In genomic region chr2:240359695-240360094, GRCh38 we compare ENCODE assay signal across 34 cellular contexts.
"Had no signal": no experiment of that assay in that cellular context is flagged by ENCODE, and none has a peak within 500 bp of the region (broad histone marks: within the 10 kb centered on the region; RNA-seq: fewer than 3 reads in every experiment).

No MANE protein-coding gene starts in this region.

- H3K27ac Mint-ChIP-seq: activated B cell treated with CpG ODN at 0.5 μM for 24 hours; activated CD8-positive, alpha-beta T cell treated with anti-CD3 and anti-CD28 coated beads for 36 hours; activated naive CD4-positive, alpha-beta T cell treated with anti-CD3 and anti-CD28 coated beads, Interleukin-2, amount 50 U/mL, for 24 hours; activated naive CD8-positive, alpha-beta T cell treated with anti-CD3 and anti-CD28 coated beads, Interleukin-2, amount 10 ng/mL, durations not matched to agents 7 days and 5 days; activated T-cell treated with anti-CD3 and anti-CD28 coated beads, Interleukin-2, amount 50 U/mL, for 72 hours; activated T-helper 17 cell treated with anti-CD3 and anti-CD28 coated beads, Interleukin-2, amount 50 U/mL, for 72 hours; brain; dendritic cell treated with granulocyte-macrophage colony-stimulating factor and Interleukin-4, amounts not matched to agents 40 ng/mL and 50 ng/mL, for 4 days; T-helper 17 cell; T-helper 2 cell treated with Interferon-gamma antibody and Interleukin-4, amounts not matched to agents 5 μg/mL and 100 μg/mL, for 36 hours had no signal

- H3K9me3 ChIP-seq: gastrocnemius medialis had no signal

- H3K27me3 Mint-ChIP-seq: activated B cell treated with CpG ODN at 0.5 μM for 24 hours; activated naive CD4-positive, alpha-beta T cell treated with anti-CD3 and anti-CD28 coated beads, Interleukin-2, amount 50 U/mL, for 24 hours; activated naive CD8-positive, alpha-beta T cell treated with anti-CD3 and anti-CD28 coated beads, Interleukin-2, amount 10 ng/mL, durations not matched to agents 7 days and 5 days; activated T-helper 17 cell treated with anti-CD3 and anti-CD28 coated beads, Interleukin-2, amount 50 U/mL, for 72 hours; dendritic cell treated with granulocyte-macrophage colony-stimulating factor and Interleukin-4, amounts not matched to agents 40 ng/mL and 50 ng/mL, for 4 days had no signal

- H3K27ac ChIP-seq: ascending aorta, breast epithelium, cardiac muscle cell, coronary artery, dorsolateral prefrontal cortex, esophagus muscularis mucosa, foreskin keratinocyte, gastrocnemius medialis, WERI-Rb-1 had no signal

- H3K27me3 ChIP-seq: ascending aorta, cardiac muscle cell, dorsolateral prefrontal cortex, esophagus muscularis mucosa, gastrocnemius medialis had no signal

- H3K36me3 ChIP-seq: ascending aorta, breast epithelium, cardiac muscle cell, esophagus muscularis mucosa, gastrocnemius medialis, WERI-Rb-1 had no signal

- H3K4me3 ChIP-seq: ascending aorta, breast epithelium, cardiac muscle cell, coronary artery, dorsolateral prefrontal cortex, esophagus muscularis mucosa, gastrocnemius medialis had no signal

- H3K4me1 ChIP-seq: breast epithelium had no signal

- H3K4me3 Mint-ChIP-seq: activated B cell treated with CpG ODN at 0.5 μM for 24 hours; activated CD8-positive, alpha-beta T cell treated with anti-CD3 and anti-CD28 coated beads for 36 hours; activated naive CD4-positive, alpha-beta T cell treated with anti-CD3 and anti-CD28 coated beads, Interleukin-2, amount 50 U/mL, for 24 hours; activated naive CD8-positive, alpha-beta T cell treated with anti-CD3 and anti-CD28 coated beads, Interleukin-2, amount 10 ng/mL, durations not matched to agents 7 days and 5 days; activated T-cell treated with anti-CD3 and anti-CD28 coated beads, Interleukin-2, amount 50 U/mL, for 72 hours; activated T-helper 17 cell treated with anti-CD3 and anti-CD28 coated beads, Interleukin-2, amount 50 U/mL, for 72 hours; brain; dendritic cell treated with granulocyte-macrophage colony-stimulating factor and Interleukin-4, amounts not matched to agents 40 ng/mL and 50 ng/mL, for 4 days; T-helper 17 cell; T-helper 2 cell treated with Interferon-gamma antibody and Interleukin-4, amounts not matched to agents 5 μg/mL and 100 μg/mL, for 36 hours had no signal

- ATAC-seq: activated CD4-positive, CD25-positive, alpha-beta regulatory T cell treated with anti-CD3 and anti-CD28 coated beads, Interleukin-2, amount 50 U/mL, for 24 hours; activated CD8-positive, alpha-beta T cell treated with anti-CD3 and anti-CD28 coated beads for 36 hours; activated T-cell treated with anti-CD3 and anti-CD28 coated beads, Interleukin-2, amount 50 U/mL, for 72 hours; activated T-helper 17 cell treated with anti-CD3 and anti-CD28 coated beads, Interleukin-2, amount 50 U/mL, for 72 hours; foreskin keratinocyte; gastrocnemius medialis; T-helper 17 cell had no signal

- H3K36me3 Mint-ChIP-seq: activated naive CD8-positive, alpha-beta T cell treated with anti-CD3 and anti-CD28 coated beads, Interleukin-2, amount 10 ng/mL, durations not matched to agents 7 days and 5 days had no signal

- H3K4me1 Mint-ChIP-seq: activated B cell treated with CpG ODN at 0.5 μM for 24 hours; activated naive CD4-positive, alpha-beta T cell treated with anti-CD3 and anti-CD28 coated beads, Interleukin-2, amount 50 U/mL, for 24 hours; activated naive CD8-positive, alpha-beta T cell treated with anti-CD3 and anti-CD28 coated beads, Interleukin-2, amount 10 ng/mL, durations not matched to agents 7 days and 5 days; activated T-helper 17 cell treated with anti-CD3 and anti-CD28 coated beads, Interleukin-2, amount 50 U/mL, for 72 hours; T-helper 17 cell had no signal

- DNase-seq: activated B cell treated with CpG ODN at 0.5 μM for 24 hours; activated CD4-positive, alpha-beta T cell treated with anti-CD3 and anti-CD28 coated beads for 48 hours; activated CD4-positive, alpha-beta T cell treated with anti-CD3 and anti-CD28 coated beads, Interleukin-2, amount 50 U/mL, for 1 hour; activated CD4-positive, alpha-beta T cell treated with anti-CD3 and anti-CD28 coated beads, Interleukin-2, amount 50 U/mL, for 48 hours; activated CD8-positive, alpha-beta memory T cell treated with anti-CD3 and anti-CD28 coated beads for 24 hours; activated CD8-positive, alpha-beta T cell treated with anti-CD3 and anti-CD28 coated beads for 36 hours; activated effector memory CD4-positive, alpha-beta T cell treated with Interleukin-2 at 50 U/mL for 16 hours; activated gamma-delta T cell treated with Interleukin-2 at 50 U/mL for 16 hours; activated naive CD4-positive, alpha-beta T cell treated with Interleukin-2 at 50 U/mL for 16 hours; activated naive CD8-positive, alpha-beta T cell treated with anti-CD3 and anti-CD28 coated beads, Interleukin-2, amount 10 ng/mL, durations not matched to agents 7 days and 5 days; activated T-cell treated with anti-CD3 and anti-CD28 coated beads, Interleukin-2, amount 50 U/mL, for 72 hours; central memory CD4-positive, alpha-beta T cell; cerebellar nuclear complex; effector memory CD4-positive, alpha-beta T cell; erythroblast; foreskin keratinocyte; gastrocnemius medialis; glutamatergic neuron; T-helper 1 cell; T-helper 17 cell; T1000; WERI-Rb-1 had no signal
